ENCODE assay signal across 20 cellular contexts in genomic region chr1:21046132-21046531, GRCh38.
"Had no signal": no experiment of that assay in that cellular context is flagged by ENCODE, and none has a peak within 500 bp of the region (broad histone marks: within the 10 kb centered on the region; RNA-seq: fewer than 3 reads in every experiment).

No MANE protein-coding gene starts in this region.

- H3K4me3 ChIP-seq: adrenal gland had no signal

- H3K4me2 ChIP-seq: SK-N-SH had no signal

- H3K27me3 Mint-ChIP-seq: activated naive CD8-positive, alpha-beta T cell treated with anti-CD3 and anti-CD28 coated beads, Interleukin-2, amount 10 ng/mL, durations not matched to agents 7 days and 5 days had no signal

- H3K9me3 Mint-ChIP-seq: activated naive CD8-positive, alpha-beta T cell treated with anti-CD3 and anti-CD28 coated beads, Interleukin-2, amount 10 ng/mL, durations not matched to agents 7 days and 5 days; T-helper 1 cell treated with Interleukin-12 subunit alpha and Interleukin-12 subunit beta and Interleukin-4 antibody, amounts not matched to agents 30 μg/mL and 1 μg/mL, for 36 hours had no signal

- H3K9me3 ChIP-seq: adrenal gland, SK-N-SH had no signal

- H3K27ac Mint-ChIP-seq: activated CD8-positive, alpha-beta T cell treated with anti-CD3 and anti-CD28 coated beads, Interleukin-2, amount 10 ng/mL, durations not matched to agents 7 days and 5 days; activated naive CD8-positive, alpha-beta T cell treated with anti-CD3 and anti-CD28 coated beads, Interleukin-2, amount 10 ng/mL, durations not matched to agents 7 days and 5 days; T-helper 1 cell treated with Interleukin-12 subunit alpha and Interleukin-12 subunit beta and Interleukin-4 antibody, amounts not matched to agents 30 μg/mL and 1 μg/mL, for 36 hours had no signal

- H3K4me3 Mint-ChIP-seq: activated CD8-positive, alpha-beta T cell treated with anti-CD3 and anti-CD28 coated beads, Interleukin-2, amount 10 ng/mL, durations not matched to agents 7 days and 5 days; activated naive CD8-positive, alpha-beta T cell treated with anti-CD3 and anti-CD28 coated beads, Interleukin-2, amount 10 ng/mL, durations not matched to agents 7 days and 5 days; T-helper 1 cell treated with Interleukin-12 subunit alpha and Interleukin-12 subunit beta and Interleukin-4 antibody, amounts not matched to agents 30 μg/mL and 1 μg/mL, for 36 hours had no signal

- H3K27ac ChIP-seq: adrenal gland had no signal

- H3K27me3 ChIP-seq: adrenal gland had no signal

- DNase-seq: activated CD4-positive, alpha-beta T cell treated with anti-CD3 and anti-CD28 coated beads for 48 hours; activated CD4-positive, alpha-beta T cell treated with anti-CD3 and anti-CD28 coated beads, Interleukin-2, amount 50 U/mL, for 4 hours; activated CD8-positive, alpha-beta memory T cell treated with anti-CD3 and anti-CD28 coated beads, Interleukin-2, amount 50 U/mL, for 48 hours; activated CD8-positive, alpha-beta T cell treated with anti-CD3 and anti-CD28 coated beads, Interleukin-2, amount 10 ng/mL, durations not matched to agents 7 days and 5 days; activated naive CD4-positive, alpha-beta T cell treated with anti-CD3 and anti-CD28 coated beads, Interleukin-2, amount 50 U/mL, for 16 hours; activated naive CD8-positive, alpha-beta T cell treated with anti-CD3 and anti-CD28 coated beads, Interleukin-2, amount 10 ng/mL, durations not matched to agents 7 days and 5 days; activated T-cell treated with anti-CD3 and anti-CD28 coated beads, Interleukin-2, amount 50 U/mL, for 1 hour; adrenal gland; anterior cingulate cortex; MM.1S; NCI-H1105 treated with DMSO at 0.1 percent for 48 hours; NCI-H1436 treated with DMSO at 0.1 percent for 48 hours; NCI-H187; NCI-H2081 treated with DMSO at 0.1 percent for 48 hours; NCI-H524; NCI-H748 treated with DMSO at 0.1 percent for 48 hours; SK-N-SH had no signal

- H3K36me3 ChIP-seq: adrenal gland had no signal

- H3K9ac ChIP-seq: SK-N-SH had no signal

- ATAC-seq: activated CD4-positive, CD25-positive, alpha-beta regulatory T cell treated with anti-CD3 and anti-CD28 coated beads, Interleukin-2, amount 50 U/mL, for 24 hours; activated CD8-positive, alpha-beta T cell treated with anti-CD3 and anti-CD28 coated beads, Interleukin-2, amount 10 ng/mL, durations not matched to agents 7 days and 5 days; Right ventricle myocardium inferior had no signal

- H3K4me1 Mint-ChIP-seq: activated naive CD8-positive, alpha-beta T cell treated with anti-CD3 and anti-CD28 coated beads, Interleukin-2, amount 10 ng/mL, durations not matched to agents 7 days and 5 days had no signal
